21 cellular contexts compared by ENCODE assay signal in the genomic region with DNA sequence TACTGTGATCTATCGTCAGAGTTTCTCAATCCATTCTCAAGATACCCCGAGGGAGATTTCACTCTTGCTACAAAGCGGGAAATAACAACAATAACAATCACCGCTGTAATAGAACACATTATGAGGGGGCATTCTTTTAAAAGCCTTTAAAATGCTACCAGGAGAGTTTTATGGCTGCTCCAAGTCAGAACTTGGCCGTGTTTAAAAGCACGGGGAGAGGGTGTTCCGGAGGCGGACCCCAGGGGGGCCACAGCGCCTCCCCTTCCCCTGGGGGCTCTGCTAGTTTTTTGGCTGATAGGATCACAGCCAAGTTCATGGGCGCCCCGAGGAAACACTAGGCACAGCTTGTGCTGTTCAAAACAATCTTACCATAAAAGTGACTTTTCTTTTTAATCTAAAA.
DNase-seq lines count a peak whose midpoint lies in the region; ATAC-seq and TF ChIP-seq lines count a peak whose summit lies in the region.
"Had no signal": no experiment of that assay in that cellular context is flagged by ENCODE, and none has a peak within 500 bp of the region (broad histone marks: within the 10 kb centered on the region; RNA-seq: fewer than 3 reads in every experiment).

No MANE protein-coding gene starts in this region.

- H3K27ac Mint-ChIP-seq in nephron: peak overlapping the region; percentile 56 to 64 (median 56)
- H3K27ac Mint-ChIP-seq in CD4-positive, alpha-beta memory T cell: no peak overlapping the region
- H3K27ac Mint-ChIP-seq: activated B cell treated with CpG ODN at 0.5 μM for 24 hours; activated CD4-positive, alpha-beta memory T cell treated with anti-CD3 and anti-CD28 coated beads for 36 hours; stimulated activated naive CD8-positive, alpha-beta T cell treated with anti-CD3 and anti-CD28 coated beads, Interleukin-15, amount 100 ng/mL, for 72 hours had no signal

- H3K36me3 Mint-ChIP-seq in nephron (ENCODE audit: low read depth): no peaks in the 10 kb centered on the region
- no peaks in the 10 kb centered on the region for H3K36me3 Mint-ChIP-seq in CD4-positive, alpha-beta memory T cell
- H3K36me3 Mint-ChIP-seq: activated CD4-positive, alpha-beta memory T cell treated with anti-CD3 and anti-CD28 coated beads for 36 hours had no signal

- H3K27ac ChIP-seq in A673 (ENCODE audit: low read depth, low read length, poor library complexity, severe bottlenecking) (peak overlapping the region; percentile 2), HUES48 (ENCODE audit: low read depth, low read length) (peak overlapping the region; percentile 51), brain microvascular endothelial cell (no peak overlapping the region)
- no peak overlapping the region for H3K27ac ChIP-seq in CD4-positive, alpha-beta memory T cell (ENCODE audit: low read depth, low read length)
- H3K27ac ChIP-seq: BLaER1 treated with 17β-estradiol and CSF1 and Interleukin-3, amounts not matched to agents 10 nM and 100 nM; heart right ventricle had no signal

- H3K27me3 ChIP-seq in A673 (replicated peaks; ENCODE audit: insufficient read depth, low read depth, low read length, poor library complexity) (no peaks in the 10 kb centered on the region), HUES48 (ENCODE audit: control insufficient read depth, insufficient read depth, low read length) (peaks cover 55% of the 10 kb centered on the region), brain microvascular endothelial cell (replicated peaks) (no peaks in the 10 kb centered on the region)
- H3K27me3 ChIP-seq in CD4-positive, alpha-beta memory T cell (ENCODE audit: insufficient read depth, low read length): no peaks in the 10 kb centered on the region
- H3K27me3 ChIP-seq: BLaER1 treated with 17β-estradiol and CSF1 and Interleukin-3, amounts not matched to agents 10 nM and 100 nM; heart right ventricle had no signal

- no peak overlapping the region for H3K9ac ChIP-seq in HUES48 (ENCODE audit: low read depth, low read length)
- H3K9ac ChIP-seq: BLaER1 treated with 17β-estradiol and CSF1 and Interleukin-3, amounts not matched to agents 10 nM and 100 nM had no signal

- no peaks in the 10 kb centered on the region for H3K9me3 Mint-ChIP-seq in nephron
- H3K9me3 Mint-ChIP-seq in CD4-positive, alpha-beta memory T cell: no peaks in the 10 kb centered on the region
- H3K9me3 Mint-ChIP-seq: activated B cell treated with CpG ODN at 0.5 μM for 24 hours; activated CD4-positive, alpha-beta memory T cell treated with anti-CD3 and anti-CD28 coated beads for 36 hours; stimulated activated naive CD8-positive, alpha-beta T cell treated with anti-CD3 and anti-CD28 coated beads, Interleukin-15, amount 100 ng/mL, for 72 hours had no signal

- POLR2A ChIA-PET in A673 (lab: Charles Lee; ENCODE audit: low non-redundant PET): no interaction called here
- POLR2A ChIA-PET in CD4-positive, alpha-beta memory T cell (lab: Charles Lee; ENCODE audit: partially characterized antibody): no interaction called here

- H3K4me3 ChIP-seq in A673 (ENCODE audit: low read depth, low read length, poor library complexity, severe bottlenecking) (peak overlapping the region; percentile 17), HUES48 (ENCODE audit: low read depth, low read length) (peak overlapping the region; percentile 50), brain microvascular endothelial cell (ENCODE audit: low read depth, low read length) (peak overlapping the region; percentile 17)
- H3K4me3 ChIP-seq in CD4-positive, alpha-beta memory T cell (ENCODE audit: low read length in 2 of 2): no peak overlapping the region
- H3K4me3 ChIP-seq: BLaER1 treated with 17β-estradiol and CSF1 and Interleukin-3, amounts not matched to agents 10 nM and 100 nM; lung had no signal

- peaks cover 29% of the 10 kb centered on the region for H3K4me1 Mint-ChIP-seq in nephron
- no peaks in the 10 kb centered on the region for H3K4me1 Mint-ChIP-seq in CD4-positive, alpha-beta memory T cell
- H3K4me1 Mint-ChIP-seq: activated B cell treated with CpG ODN at 0.5 μM for 24 hours; stimulated activated naive CD8-positive, alpha-beta T cell treated with anti-CD3 and anti-CD28 coated beads, Interleukin-15, amount 100 ng/mL, for 72 hours had no signal

- BruUV-seq in A673 (replicated peaks; lab: Mats Ljungman, UMichigan): no TSS peak

- CTCF ChIA-PET in A673 (lab: Charles Lee): no interaction called here
- CTCF ChIA-PET in CD4-positive, alpha-beta memory T cell (lab: Charles Lee; ENCODE audit: partially characterized antibody): no interaction called here

- peak overlapping the region in 1 of 3 experiments; percentile 12 for H3K4me3 Mint-ChIP-seq in nephron
- no peak overlapping the region for H3K4me3 Mint-ChIP-seq in CD4-positive, alpha-beta memory T cell
- H3K4me3 Mint-ChIP-seq: activated B cell treated with CpG ODN at 0.5 μM for 24 hours; activated CD4-positive, alpha-beta memory T cell treated with anti-CD3 and anti-CD28 coated beads for 36 hours; stimulated activated naive CD8-positive, alpha-beta T cell treated with anti-CD3 and anti-CD28 coated beads, Interleukin-15, amount 100 ng/mL, for 72 hours had no signal

- no peaks in the 10 kb centered on the region for H3K27me3 Mint-ChIP-seq in nephron (ENCODE audit: low read depth)
- no peaks in the 10 kb centered on the region for H3K27me3 Mint-ChIP-seq in CD4-positive, alpha-beta memory T cell
- H3K27me3 Mint-ChIP-seq: activated B cell treated with CpG ODN at 0.5 μM for 24 hours; activated CD4-positive, alpha-beta memory T cell treated with anti-CD3 and anti-CD28 coated beads for 36 hours; stimulated activated naive CD8-positive, alpha-beta T cell treated with anti-CD3 and anti-CD28 coated beads, Interleukin-15, amount 100 ng/mL, for 72 hours had no signal

- peak; percentile 47 for DNase-seq in A673 (ENCODE audit: low spot score)
- DNase-seq in brain microvascular endothelial cell: no peak
- DNase-seq in activated naive CD4-positive, alpha-beta T cell treated with anti-CD3 and anti-CD28 coated beads, Interleukin-2, amount 50 U/mL, for 16 hours: no peak
- no peak for DNase-seq in activated CD4-positive, alpha-beta T cell treated with anti-CD3 and anti-CD28 coated beads for 48 hours
- no peak for DNase-seq in CD4-positive, alpha-beta memory T cell
- DNase-seq: ACHN; activated B cell treated with CpG ODN at 0.5 μM for 24 hours; activated CD4-positive, alpha-beta memory T cell treated with anti-CD3 and anti-CD28 coated beads for 36 hours; Calu3; dermis blood vessel endothelial cell; heart right ventricle; NCI-H187 treated with DMSO at 0.1 percent for 48 hours; NCI-H2227 treated with DMSO at 0.1 percent for 48 hours; NCI-H774; stimulated activated naive CD8-positive, alpha-beta T cell treated with anti-CD3 and anti-CD28 coated beads, Interleukin-15, amount 100 ng/mL, for 72 hours; T-helper 9 cell had no signal

- intact Hi-C loops in A673 (cut with micrococcal nuclease; ENCODE audit: unreplicated experiment): no loop called here
- intact Hi-C loops in CD4-positive, alpha-beta memory T cell (cut with micrococcal nuclease): no loop called here

- in situ Hi-C loops in brain microvascular endothelial cell (cut with HindIII; ENCODE audit: low pct_ligation_motif_present, low sequenced_read_pairs): no loop called here

- no peak for ATAC-seq in HG03565 (IDR thresholded peaks at IDR 0.05; ENCODE audit: unreplicated experiment)
- ATAC-seq: stimulated activated naive CD8-positive, alpha-beta T cell treated with anti-CD3 and anti-CD28 coated beads, Interleukin-15, amount 100 ng/mL, for 72 hours had no signal

- no peaks in the 10 kb centered on the region for H3K36me3 ChIP-seq in A673 (ENCODE audit: insufficient read depth, low read length, poor library complexity, severe bottlenecking)
- no peaks in the 10 kb centered on the region for H3K36me3 ChIP-seq in HUES48 (ENCODE audit: control insufficient read depth, insufficient read depth, low read length)
- H3K36me3 ChIP-seq in brain microvascular endothelial cell (replicated peaks): no peaks in the 10 kb centered on the region
- H3K36me3 ChIP-seq in CD4-positive, alpha-beta memory T cell (ENCODE audit: insufficient read depth, low read length): no peaks in the 10 kb centered on the region
- H3K36me3 ChIP-seq: BLaER1 treated with 17β-estradiol and CSF1 and Interleukin-3, amounts not matched to agents 10 nM and 100 nM; heart right ventricle had no signal

- TF ChIP-seq CTCF in A673 (conservative IDR thresholded peaks at IDR 0.05; ENCODE audit: low read depth, low read length) (no peak), brain microvascular endothelial cell (IDR thresholded peaks at IDR 0.05; ENCODE audit: low read depth, low read length, missing control alignments) (no peak), nephron (IDR thresholded peaks at IDR 0.05; ENCODE audit: unreplicated experiment in 3 of 3) (no peak)

- H3K4me1 ChIP-seq in A673 (ENCODE audit: insufficient read depth, low read length, poor library complexity, severe bottlenecking): peaks cover 9% of the 10 kb centered on the region
- H3K4me1 ChIP-seq in HUES48 (ENCODE audit: control insufficient read depth, insufficient read depth, low read length): peaks cover 47% of the 10 kb centered on the region
- no peaks in the 10 kb centered on the region for H3K4me1 ChIP-seq in CD4-positive, alpha-beta memory T cell (ENCODE audit: insufficient read depth, low read length)

- no peaks in the 10 kb centered on the region for H3K9me3 ChIP-seq in A673 (ENCODE audit: low read depth, low read length, poor library complexity, severe bottlenecking)
- no peaks in the 10 kb centered on the region for H3K9me3 ChIP-seq in HUES48 (ENCODE audit: control insufficient read depth, insufficient read depth, low read length)
- H3K9me3 ChIP-seq in CD4-positive, alpha-beta memory T cell (ENCODE audit: control insufficient read depth in 1 of 2, low read length in 2 of 2): no peaks in the 10 kb centered on the region
- H3K9me3 ChIP-seq: BLaER1 treated with 17β-estradiol and CSF1 and Interleukin-3, amounts not matched to agents 10 nM and 100 nM; heart right ventricle had no signal

Comparison
In these comparisons a context has a peak if more than half of its experiments do, and no peak if none do; other contexts are left out.
1. H3K27ac ChIP-seq: peak in A673 (single experiment) and HUES48 (single experiment); none in brain microvascular endothelial cell (single experiment) and CD4-positive, alpha-beta memory T cell (single experiment).
2. H3K4me3 ChIP-seq: peak in A673 (single experiment), HUES48 (single experiment) and brain microvascular endothelial cell (single experiment); none in CD4-positive, alpha-beta memory T cell (0 of 2).
3. H3K27ac Mint-ChIP-seq: peak in nephron (3 of 3); none in CD4-positive, alpha-beta memory T cell (0 of 7).